ENCODE assay signal across 1 cellular context in genomic region chr20:62405108-62405980, GRCh38.
TF ChIP-seq lines count a peak whose summit lies in the region.

No MANE protein-coding gene starts in this region.

TF ChIP-seq in HepG2, 621 proteins besides CTCF, POLR2A, EP300 and RAD21 (continued from another document and continues in another):
- TF ChIP-seq CSRNP2 (CRISPR knock-in tag; conservative IDR thresholded peaks at IDR 0.05; ENCODE audit: low read depth), result no peak
- TF ChIP-seq ZNF331 (CRISPR knock-in tag; IDR thresholded peaks at IDR 0.05), result peak; percentile 72; the same call in 1 of the 2 replicates
- TF ChIP-seq SOX5 (CRISPR knock-in tag; IDR thresholded peaks at IDR 0.05; ENCODE audit: borderline replicate concordance), result no peak
- no peak for TF ChIP-seq ZNF362 (CRISPR knock-in tag; IDR thresholded peaks at IDR 0.05; ENCODE audit: borderline replicate concordance)
- peak; percentile 98 for TF ChIP-seq CEBPB (IDR thresholded peaks at IDR 0.05; ENCODE audit: borderline replicate concordance, low read depth, low read length)
- TF ChIP-seq ARID5B (CRISPR knock-in tag; IDR thresholded peaks at IDR 0.05), result 0 out of 2 replicates have a peak, but pooled peaks have one; percentile 29
- TF ChIP-seq KDM3A (CRISPR knock-in tag; IDR thresholded peaks at IDR 0.05; ENCODE audit: low read depth), result 0 out of 2 replicates have a peak, but pooled peaks have one; percentile 51
- TF ChIP-seq BCL6 (CRISPR knock-in tag; IDR thresholded peaks at IDR 0.05), result 0 out of 2 replicates have a peak, but pooled peaks have one; percentile 24
- no peak for TF ChIP-seq HIVEP1 (CRISPR knock-in tag; IDR thresholded peaks at IDR 0.05)
- peak; percentile 61; the same call in 1 of the 2 replicates for TF ChIP-seq MIER2 (CRISPR knock-in tag; IDR thresholded peaks at IDR 0.05)
- peak; percentile 48 for TF ChIP-seq TEAD3 (CRISPR knock-in tag; optimal IDR thresholded peaks at IDR 0.05; ENCODE audit: borderline replicate concordance)
- TF ChIP-seq RARA (CRISPR knock-in tag; IDR thresholded peaks at IDR 0.05), result no peak
- no peak for TF ChIP-seq RNF219 (CRISPR knock-in tag; IDR thresholded peaks at IDR 0.05)
- TF ChIP-seq ZNF460 (CRISPR knock-in tag; IDR thresholded peaks at IDR 0.05; ENCODE audit: borderline replicate concordance), result no peak; the same call in 1 of the 2 replicates
- no peak for TF ChIP-seq ZMAT3 (CRISPR knock-in tag; conservative IDR thresholded peaks at IDR 0.05)
- no peak for TF ChIP-seq PRPF4 (IDR thresholded peaks at IDR 0.05; ENCODE audit: low read depth, low read length, poor library complexity, severe bottlenecking)
- peak; percentile 68; the same call in 1 of the 2 replicates for TF ChIP-seq ZBTB7B (CRISPR knock-in tag; IDR thresholded peaks at IDR 0.05)
- peak in 1 of 2 experiments; percentile 69; a peak in 2 of 4 replicates for TF ChIP-seq NR2F1 (CRISPR knock-in tag; IDR thresholded peaks at IDR 0.05)
- no peak for TF ChIP-seq ZNF816 (CRISPR knock-in tag; IDR thresholded peaks at IDR 0.05; ENCODE audit: borderline replicate concordance)
- TF ChIP-seq STAT5B (CRISPR knock-in tag; IDR thresholded peaks at IDR 0.05), result 0 out of 2 replicates have a peak, but pooled peaks have one; percentile 51
- peak; percentile 74 for TF ChIP-seq PATZ1 (CRISPR knock-in tag; IDR thresholded peaks at IDR 0.05)
- peak; percentile 65; the same call in 1 of the 2 replicates for TF ChIP-seq IRX3 (CRISPR knock-in tag; IDR thresholded peaks at IDR 0.05; ENCODE audit: borderline replicate concordance, low read depth)
- no peak for TF ChIP-seq JDP2 (CRISPR knock-in tag; IDR thresholded peaks at IDR 0.05; ENCODE audit: borderline replicate concordance)
- TF ChIP-seq ZC3H4 (CRISPR knock-in tag; IDR thresholded peaks at IDR 0.05; ENCODE audit: borderline replicate concordance), result peak; percentile 83; the same call in 1 of the 2 replicates
- TF ChIP-seq ZNF280D (CRISPR knock-in tag; IDR thresholded peaks at IDR 0.05), result peak; percentile 68; the same call in 1 of the 2 replicates
- peak; percentile 25; the same call in 1 of the 2 replicates for TF ChIP-seq SPEN (CRISPR knock-in tag; IDR thresholded peaks at IDR 0.05; ENCODE audit: low read depth)
- peak; percentile 67; the same call in 1 of the 2 replicates for TF ChIP-seq IRF9 (CRISPR knock-in tag; IDR thresholded peaks at IDR 0.05; ENCODE audit: borderline replicate concordance)
- TF ChIP-seq HDAC2 (CRISPR knock-in tag; IDR thresholded peaks at IDR 0.05), result peak; percentile 59; the same call in 1 of the 2 replicates
- TF ChIP-seq TOE1 (CRISPR knock-in tag; IDR thresholded peaks at IDR 0.05), result peak; percentile 35; the same call in 1 of the 2 replicates
- TF ChIP-seq ZNF329 (CRISPR knock-in tag; IDR thresholded peaks at IDR 0.05; ENCODE audit: low read depth), result no peak
- peak; percentile 50 for TF ChIP-seq SALL1 (CRISPR knock-in tag; IDR thresholded peaks at IDR 0.05)
- peak; percentile 83; the same call in 1 of the 2 replicates for TF ChIP-seq MTA1 (CRISPR knock-in tag; IDR thresholded peaks at IDR 0.05; ENCODE audit: borderline replicate concordance)
- 0 out of 2 replicates have a peak, but pooled peaks have one; percentile 37 for TF ChIP-seq ZKSCAN8 (CRISPR knock-in tag; IDR thresholded peaks at IDR 0.05; ENCODE audit: borderline replicate concordance)
- TF ChIP-seq ETV6 (CRISPR knock-in tag; conservative IDR thresholded peaks at IDR 0.05), result 0 out of 2 replicates have a peak, but pooled peaks have one; percentile 38
- 0 out of 2 replicates have a peak, but pooled peaks have one; percentile 19 for TF ChIP-seq ZNF766 (CRISPR knock-in tag; IDR thresholded peaks at IDR 0.05; ENCODE audit: borderline replicate concordance)
- TF ChIP-seq ZNF160 (CRISPR knock-in tag; IDR thresholded peaks at IDR 0.05), result 0 out of 2 replicates have a peak, but pooled peaks have one; percentile 71
- peak; percentile 39 for TF ChIP-seq ELF1 (CRISPR knock-in tag; IDR thresholded peaks at IDR 0.05)
- TF ChIP-seq ZNF501 (CRISPR knock-in tag; IDR thresholded peaks at IDR 0.05), result 0 out of 2 replicates have a peak, but pooled peaks have one; percentile 43
- TF ChIP-seq MLXIP (CRISPR knock-in tag; IDR thresholded peaks at IDR 0.05; ENCODE audit: borderline replicate concordance), result no peak
- no peak for TF ChIP-seq ZNF607 (CRISPR knock-in tag; IDR thresholded peaks at IDR 0.05; ENCODE audit: borderline replicate concordance)
- peak; percentile 65 for TF ChIP-seq ZFY (CRISPR knock-in tag; IDR thresholded peaks at IDR 0.05)
- peak; percentile 35; the same call in 1 of the 2 replicates for TF ChIP-seq ZNF788 (CRISPR knock-in tag; IDR thresholded peaks at IDR 0.05; ENCODE audit: borderline replicate concordance)
- peak; percentile 40 for TF ChIP-seq JARID2 (CRISPR knock-in tag; IDR thresholded peaks at IDR 0.05; ENCODE audit: insufficient replicate concordance)
- TF ChIP-seq DNMT1 (CRISPR knock-in tag; IDR thresholded peaks at IDR 0.05), result 0 out of 2 replicates have a peak, but pooled peaks have one; percentile 3
- TF ChIP-seq CBX5 (CRISPR knock-in tag; IDR thresholded peaks at IDR 0.05; ENCODE audit: borderline replicate concordance), result 0 out of 2 replicates have a peak, but pooled peaks have one; percentile 38
